In the genomic region with DNA sequence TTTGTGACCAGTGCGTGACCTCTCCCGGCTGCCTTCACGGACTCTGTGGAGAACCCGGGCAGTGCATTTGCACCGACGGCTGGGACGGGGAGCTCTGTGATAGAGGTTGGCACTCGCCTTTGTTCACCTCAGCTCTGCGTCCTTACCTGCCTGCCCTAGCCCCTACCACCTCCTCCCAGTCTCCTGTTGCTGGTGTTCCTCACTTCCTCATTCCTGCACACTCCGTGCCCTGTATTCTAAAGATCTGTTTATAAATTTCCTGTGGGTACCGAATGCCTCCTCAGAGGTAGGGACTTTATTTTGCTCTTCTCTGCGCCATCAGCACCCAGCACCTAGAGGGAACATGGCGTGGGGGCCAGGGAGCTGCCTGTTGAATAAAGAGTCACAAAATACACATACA, we compare ENCODE assay signal across 23 cellular contexts. TPM values are rescaled to one million over a fixed set of nuclear protein-coding genes. Genes with fewer than 3 reads are reported as not detected.
DNase-seq lines count a peak whose midpoint lies in the region; ATAC-seq, FAIRE-seq and TF ChIP-seq lines count a peak whose summit lies in the region.
"Had no signal": no experiment of that assay in that cellular context is flagged by ENCODE, and none has a peak within 500 bp of the region (broad histone marks: within the 10 kb centered on the region; RNA-seq: fewer than 3 reads in every experiment).

No MANE protein-coding gene starts in this region.

- no peak overlapping the region for H4K8ac ChIP-seq in neuronal stem cell (ENCODE audit: low read depth, low read length)

- peak overlapping the region; percentile 73 for H3K14ac ChIP-seq in neuronal stem cell (ENCODE audit: low read length)

- peak overlapping the region; percentile 44 for H3K23ac ChIP-seq in neuronal stem cell (ENCODE audit: low read depth, low read length, poor library complexity)

- ATAC-seq in RWPE2 (ENCODE audit: low read depth): 0 out of 3 replicates have a peak, but pooled peaks have one; percentile 30
- ATAC-seq: CD8-positive, alpha-beta T cell had no signal

- 75% methylated on average over 13 of the region's 13 CpGs for WGBS in hepatocyte (ENCODE audit: low lambda C conversion rate, missing lambda C conversion rate)
- WGBS in neuronal stem cell (ENCODE audit: extremely low coverage in 2 of 2, insufficient read length in 2 of 2, insufficient replicate concordance in 1 of 2), 2 donors: no CpG with 5 or more reads among the region's 13 CpGs

- H3K79me2 ChIP-seq in hepatocyte: peaks cover 32% of the 10 kb centered on the region

- H3K27ac ChIP-seq in RWPE2 (ENCODE audit: poor library complexity, severe bottlenecking) (no peak overlapping the region), hepatocyte (peak overlapping the region; percentile 31), neuronal stem cell (replicated peaks; ENCODE audit: low read length) (peak overlapping the region; percentile 83)
- H3K27ac ChIP-seq: Peyer's patch, SJCRH30 had no signal

- no peak overlapping the region for H2BK15ac ChIP-seq in neuronal stem cell (ENCODE audit: low read length)

- FAIRE-seq in GM12891 (lab: Jason Lieb, UNC): no peak
- FAIRE-seq: GM19239, H1 had no signal

- H3K9me3 ChIP-seq in RWPE2 (ENCODE audit: severe bottlenecking) (no peaks in the 10 kb centered on the region), hepatocyte (ENCODE audit: low read depth) (no peaks in the 10 kb centered on the region), neuronal stem cell (replicated peaks in 1 of 2; ENCODE audit: control insufficient read depth in 2 of 2, insufficient read depth in 1 of 2, low read depth in 1 of 2, low read length in 2 of 2) (no peaks in the 10 kb centered on the region)
- H3K9me3 ChIP-seq: MG63, Peyer's patch, SJCRH30 had no signal

- peak overlapping the region; percentile 77 for H2AK5ac ChIP-seq in neuronal stem cell (ENCODE audit: low read depth, low read length)

- H2BK5ac ChIP-seq in neuronal stem cell (ENCODE audit: low read length): peak overlapping the region; percentile 89

- H3K4me2 ChIP-seq in hepatocyte (peak overlapping the region; percentile 79), neuronal stem cell (ENCODE audit: insufficient read depth, low read length, poor library complexity, severe bottlenecking) (peak overlapping the region; percentile 88)

- TF ChIP-seq CTCF in RWPE2 (IDR thresholded peaks at IDR 0.05; ENCODE audit: poor library complexity, severe bottlenecking) (no peak), hepatocyte (IDR thresholded peaks at IDR 0.05; ENCODE audit: poor library complexity) (no peak)

- H3K18ac ChIP-seq in neuronal stem cell (ENCODE audit: low read length): peak overlapping the region; percentile 95

- peak overlapping the region; percentile 96 for H3K9ac ChIP-seq in neuronal stem cell (ENCODE audit: low read depth, low read length, poor library complexity)

- H2BK120ac ChIP-seq in neuronal stem cell (ENCODE audit: low read depth, low read length): peak overlapping the region; percentile 89

- DNase-seq in GM12891 (ENCODE audit: insufficient read length, low spot score) (no peak), RWPE2 (ENCODE audit: low spot score) (no peak), hepatocyte (ENCODE audit: low spot score) (no peak), neuronal stem cell (ENCODE audit: low spot score) (no peak), AG08395 (ENCODE audit: low spot score) (no peak), cerebellum (ENCODE audit: low spot score) (no peak)
- no peak for DNase-seq in activated effector memory CD4-positive, alpha-beta T cell treated with anti-CD3 and anti-CD28 coated beads, Interleukin-2, amount 50 U/mL, for 16 hours
- DNase-seq: C1 segment of cervical spinal cord; CD8-positive, alpha-beta T cell; DMS53; GDM1; MG63; NCI-H1092; NCI-H1436; NCI-H187 treated with DMSO at 0.1 percent for 48 hours; NCI-H748 treated with DMSO at 0.1 percent for 48 hours; Peyer's patch; SJCRH30 had no signal

- H4K91ac ChIP-seq in neuronal stem cell (ENCODE audit: low read depth, low read length, poor library complexity): no peak overlapping the region

- H3K9me2 ChIP-seq in hepatocyte (replicated peaks; ENCODE audit: insufficient read depth): no peaks in the 10 kb centered on the region

- H2AFZ ChIP-seq in hepatocyte (no peak overlapping the region), neuronal stem cell (ENCODE audit: low read length) (no peak overlapping the region)

- H3K27me3 ChIP-seq in RWPE2 (ENCODE audit: insufficient read depth, poor library complexity, severe bottlenecking) (peaks cover 60% of the 10 kb centered on the region), hepatocyte (peaks cover 33% of the 10 kb centered on the region), neuronal stem cell (ENCODE audit: control insufficient read depth in 3 of 3, insufficient read depth in 3 of 3, low read depth in 1 of 3, low read length in 3 of 3) (peaks cover 0 to 73% (median 0%) of the 10 kb centered on the region in 3 experiments)
- H3K27me3 ChIP-seq: MG63, Peyer's patch had no signal

- TF ChIP-seq POLR2A in GM12891 (IDR thresholded peaks at IDR 0.05; ENCODE audit: low read depth, low read length): no peak

- H3K79me1 ChIP-seq in neuronal stem cell (ENCODE audit: low read depth, low read length): peaks cover 15% of the 10 kb centered on the region

- no peaks in the 10 kb centered on the region for H4K20me1 ChIP-seq in hepatocyte (ENCODE audit: insufficient read depth, poor library complexity, severe bottlenecking)

- peak overlapping the region; percentile 0 for H2BK12ac ChIP-seq in neuronal stem cell (ENCODE audit: low read length)

- H3K4ac ChIP-seq in neuronal stem cell (ENCODE audit: low read length): no peak overlapping the region

- no peaks in the 10 kb centered on the region for H3K4me1 ChIP-seq in RWPE2 (ENCODE audit: insufficient read depth, poor library complexity, severe bottlenecking)
- peaks cover 10% of the 10 kb centered on the region for H3K4me1 ChIP-seq in hepatocyte (ENCODE audit: insufficient read depth)
- H3K4me1 ChIP-seq in neuronal stem cell (ENCODE audit: control insufficient read depth in 2 of 2, insufficient read depth in 1 of 2, low read depth in 1 of 2, low read length in 2 of 2): peaks cover 7 to 50% of the 10 kb centered on the region in 2 donors
- H3K4me1 ChIP-seq: Peyer's patch had no signal

- H3K36me3 ChIP-seq in RWPE2 (ENCODE audit: low read depth) (no peaks in the 10 kb centered on the region), hepatocyte (replicated peaks; ENCODE audit: insufficient read depth, low read depth) (no peaks in the 10 kb centered on the region), neuronal stem cell (replicated peaks in 1 of 2; ENCODE audit: control insufficient read depth in 2 of 2, insufficient read depth in 2 of 2, low read length in 2 of 2) (peaks cover 0 to 60% of the 10 kb centered on the region in 2 donors)
- H3K36me3 ChIP-seq: MG63, Peyer's patch, SJCRH30 had no signal

- H3K4me3 ChIP-seq in RWPE2 (ENCODE audit: severe bottlenecking): no peak overlapping the region
- H3K4me3 ChIP-seq in hepatocyte: no peak overlapping the region
- H3K4me3 ChIP-seq in neuronal stem cell (ENCODE audit: low read length in 2 of 2): peak overlapping the region in 1 of 2 donors; percentile 84
- H3K4me3 ChIP-seq: MG63, Peyer's patch, SJCRH30 had no signal

TF ChIP-seq in GM12891, 5 proteins besides CTCF, POLR2A, EP300 and RAD21:
- TF ChIP-seq PAX5 (IDR thresholded peaks at IDR 0.05; ENCODE audit: insufficient read depth, low read length, severe bottlenecking): no peak
- no peak for TF ChIP-seq TAF1 (IDR thresholded peaks at IDR 0.05; ENCODE audit: low read depth, low read length)
- peak; percentile 21; the same call in 1 of the 2 replicates for TF ChIP-seq SPI1 (IDR thresholded peaks at IDR 0.05; ENCODE audit: low read depth, low read length)
- TF ChIP-seq POU2F2 (IDR thresholded peaks at IDR 0.05; ENCODE audit: low read depth, low read length): no peak
- no peak for TF ChIP-seq POLR2AphosphoS5 (IDR thresholded peaks at IDR 0.05; ENCODE audit: low read depth, low read length)

RNA-seq across cellular contexts. Expression of a gene that starts 2.3 kb away (rescaled TPM):
- polyA plus RNA-seq in GM12891 (2012; ENCODE audit: low read depth, missing spikeins): not detected
- total RNA-seq in hepatocyte: 1,033 and 1,378 TPM in 2 replicates
- 3,299 and 3,695 TPM in 2 replicates for polyA plus RNA-seq in hepatocyte
- 6,496 TPM for polyA plus RNA-seq in neuronal stem cell (2013, experiment 1 of 2)
- 6,408 TPM for polyA plus RNA-seq in neuronal stem cell (2013, experiment 2 of 2)
- 0.54 TPM for total RNA-seq in cerebellum
- total RNA-seq: CD8-positive, alpha-beta T cell; LHCN-M2; NCI-H460; OCI-LY7; Peyer's patch had no signal

Comparison
In these comparisons a context has a peak if more than half of its experiments do, and no peak if none do; other contexts are left out.
1. RNA of a gene that starts 2.3 kb away (total RNA-seq): 1,033 to 1,378 TPM in hepatocyte; 0.54 TPM in cerebellum (single experiment); every median in the first group is over 100 times any median in the second.